ENCODE assay signal across 1 cellular context in genomic region chr15:43169888-43170287, GRCh38.
TF ChIP-seq lines count a peak whose summit lies in the region.

No MANE protein-coding gene starts in this region.

TF ChIP-seq in K562, 482 proteins besides CTCF, POLR2A, EP300 and RAD21 (continued from another document and continues in another):
- TF ChIP-seq KLF10 (CRISPR knock-in tag; IDR thresholded peaks at IDR 0.05): no peak
- TF ChIP-seq ZNF57 (CRISPR knock-in tag; IDR thresholded peaks at IDR 0.05): no peak
- TF ChIP-seq ZNF77 (CRISPR knock-in tag; IDR thresholded peaks at IDR 0.05): no peak
- TF ChIP-seq POLR2H (tag; IDR thresholded peaks at IDR 0.05; ENCODE audit: low read depth): no peak
- TF ChIP-seq ATF2 (CRISPR knock-in tag; IDR thresholded peaks at IDR 0.05): no peak
- TF ChIP-seq KDM4B (IDR thresholded peaks at IDR 0.05; ENCODE audit: borderline replicate concordance in 2 of 2, low read depth in 1 of 2): no peak
- no peak for TF ChIP-seq HNRNPH1 (optimal IDR thresholded peaks at IDR 0.05; ENCODE audit: low read depth, low read length)
- TF ChIP-seq ZNF24 (IDR thresholded peaks at IDR 0.05): no peak
- TF ChIP-seq HNRNPL (IDR thresholded peaks at IDR 0.05; ENCODE audit: low read depth, low read length): no peak
- TF ChIP-seq HMGN3 (IDR thresholded peaks at IDR 0.05; ENCODE audit: borderline replicate concordance, extremely low read depth, insufficient read length, low read depth, low read length): no peak
- TF ChIP-seq ZBTB1 (CRISPR knock-in tag; IDR thresholded peaks at IDR 0.05; ENCODE audit: borderline replicate concordance, low read depth): no peak
- TF ChIP-seq GATA2 (CRISPR knock-in tag; IDR thresholded peaks at IDR 0.05): no peak
- no peak for TF ChIP-seq BRCA1 (IDR thresholded peaks at IDR 0.05)
- TF ChIP-seq BRCA1 (CRISPR knock-in tag; IDR thresholded peaks at IDR 0.05): no peak
- TF ChIP-seq NFATC3 (IDR thresholded peaks at IDR 0.05): no peak
- TF ChIP-seq MCM7 (IDR thresholded peaks at IDR 0.05): no peak
- no peak for TF ChIP-seq ZFP1 (CRISPR knock-in tag; IDR thresholded peaks at IDR 0.05)
- TF ChIP-seq TBL1XR1 (IDR thresholded peaks at IDR 0.05; ENCODE audit: low read length in 2 of 2): 0 out of 4 replicates have a peak, but pooled peaks of 1 of the 2 experiments have one; percentile 40
- no peak for TF ChIP-seq KAT8 (IDR thresholded peaks at IDR 0.05; ENCODE audit: low read depth)
- TF ChIP-seq ZNF586 (CRISPR knock-in tag; conservative IDR thresholded peaks at IDR 0.05): no peak
- TF ChIP-seq, protein P1, sequence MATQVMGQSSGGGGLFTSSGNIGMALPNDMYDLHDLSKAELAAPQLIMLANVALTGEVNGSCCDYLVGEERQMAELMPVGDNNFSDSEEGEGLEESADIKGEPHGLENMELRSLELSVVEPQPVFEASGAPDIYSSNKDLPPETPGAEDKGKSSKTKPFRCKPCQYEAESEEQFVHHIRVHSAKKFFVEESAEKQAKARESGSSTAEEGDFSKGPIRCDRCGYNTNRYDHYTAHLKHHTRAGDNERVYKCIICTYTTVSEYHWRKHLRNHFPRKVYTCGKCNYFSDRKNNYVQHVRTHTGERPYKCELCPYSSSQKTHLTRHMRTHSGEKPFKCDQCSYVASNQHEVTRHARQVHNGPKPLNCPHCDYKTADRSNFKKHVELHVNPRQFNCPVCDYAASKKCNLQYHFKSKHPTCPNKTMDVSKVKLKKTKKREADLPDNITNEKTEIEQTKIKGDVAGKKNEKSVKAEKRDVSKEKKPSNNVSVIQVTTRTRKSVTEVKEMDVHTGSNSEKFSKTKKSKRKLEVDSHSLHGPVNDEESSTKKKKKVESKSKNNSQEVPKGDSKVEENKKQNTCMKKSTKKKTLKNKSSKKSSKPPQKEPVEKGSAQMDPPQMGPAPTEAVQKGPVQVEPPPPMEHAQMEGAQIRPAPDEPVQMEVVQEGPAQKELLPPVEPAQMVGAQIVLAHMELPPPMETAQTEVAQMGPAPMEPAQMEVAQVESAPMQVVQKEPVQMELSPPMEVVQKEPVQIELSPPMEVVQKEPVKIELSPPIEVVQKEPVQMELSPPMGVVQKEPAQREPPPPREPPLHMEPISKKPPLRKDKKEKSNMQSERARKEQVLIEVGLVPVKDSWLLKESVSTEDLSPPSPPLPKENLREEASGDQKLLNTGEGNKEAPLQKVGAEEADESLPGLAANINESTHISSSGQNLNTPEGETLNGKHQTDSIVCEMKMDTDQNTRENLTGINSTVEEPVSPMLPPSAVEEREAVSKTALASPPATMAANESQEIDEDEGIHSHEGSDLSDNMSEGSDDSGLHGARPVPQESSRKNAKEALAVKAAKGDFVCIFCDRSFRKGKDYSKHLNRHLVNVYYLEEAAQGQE (CRISPR knock-in tag; IDR thresholded peaks at IDR 0.05; ENCODE audit: low read depth): no peak
- TF ChIP-seq MEIS2 (IDR thresholded peaks at IDR 0.05; ENCODE audit: partially characterized antibody): peak; percentile 99
- TF ChIP-seq BCL6 (CRISPR knock-in tag; IDR thresholded peaks at IDR 0.05): no peak
- TF ChIP-seq, protein P2, sequence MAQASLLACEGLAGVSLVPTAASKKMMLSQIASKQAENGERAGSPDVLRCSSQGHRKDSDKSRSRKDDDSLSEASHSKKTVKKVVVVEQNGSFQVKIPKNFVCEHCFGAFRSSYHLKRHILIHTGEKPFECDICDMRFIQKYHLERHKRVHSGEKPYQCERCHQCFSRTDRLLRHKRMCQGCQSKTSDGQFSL (CRISPR knock-in tag; IDR thresholded peaks at IDR 0.05): no peak
- TF ChIP-seq, protein P2 (tag; IDR thresholded peaks at IDR 0.05): no peak
- TF ChIP-seq ZNF551 (CRISPR knock-in tag; IDR thresholded peaks at IDR 0.05): no peak
- TF ChIP-seq NELFE (IDR thresholded peaks at IDR 0.05; ENCODE audit: insufficient read depth, insufficient read length): no peak
- no peak for TF ChIP-seq PHB (CRISPR knock-in tag; IDR thresholded peaks at IDR 0.05)
- TF ChIP-seq ATF7 (IDR thresholded peaks at IDR 0.05): 0 out of 2 replicates have a peak, but pooled peaks have one; percentile 20
- TF ChIP-seq CBFA2T2 (conservative IDR thresholded peaks at IDR 0.05): peak; percentile 49
- TF ChIP-seq SIN3A (IDR thresholded peaks at IDR 0.05; ENCODE audit: borderline replicate concordance in 2 of 2, control insufficient read depth in 1 of 2, low read depth in 2 of 2, low read length in 2 of 2): no peak
- no peak for TF ChIP-seq USF2 (CRISPR knock-in tag; IDR thresholded peaks at IDR 0.05)
- no peak for TF ChIP-seq MEF2A (IDR thresholded peaks at IDR 0.05; ENCODE audit: control insufficient read depth, low read depth, low read length)
- no peak for TF ChIP-seq COPS2 (conservative IDR thresholded peaks at IDR 0.05)
- TF ChIP-seq ESRRA (IDR thresholded peaks at IDR 0.05; ENCODE audit: borderline replicate concordance, low read depth): no peak
- no peak for TF ChIP-seq MIER1 (IDR thresholded peaks at IDR 0.05; ENCODE audit: low read depth)
- TF ChIP-seq POLR3G (IDR thresholded peaks at IDR 0.05; ENCODE audit: extremely low read depth, insufficient read length, insufficient replicate concordance): no peak
- no peak for TF ChIP-seq BCOR (IDR thresholded peaks at IDR 0.05)
- TF ChIP-seq ZNF12 (CRISPR knock-in tag; IDR thresholded peaks at IDR 0.05): no peak
- TF ChIP-seq, protein P3, sequence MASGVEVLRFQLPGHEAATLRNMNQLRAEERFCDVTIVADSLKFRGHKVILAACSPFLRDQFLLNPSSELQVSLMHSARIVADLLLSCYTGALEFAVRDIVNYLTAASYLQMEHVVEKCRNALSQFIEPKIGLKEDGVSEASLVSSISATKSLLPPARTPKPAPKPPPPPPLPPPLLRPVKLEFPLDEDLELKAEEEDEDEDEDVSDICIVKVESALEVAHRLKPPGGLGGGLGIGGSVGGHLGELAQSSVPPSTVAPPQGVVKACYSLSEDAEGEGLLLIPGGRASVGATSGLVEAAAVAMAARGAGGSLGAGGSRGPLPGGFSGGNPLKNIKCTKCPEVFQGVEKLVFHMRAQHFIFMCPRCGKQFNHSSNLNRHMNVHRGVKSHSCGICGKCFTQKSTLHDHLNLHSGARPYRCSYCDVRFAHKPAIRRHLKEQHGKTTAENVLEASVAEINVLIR (CRISPR knock-in tag; IDR thresholded peaks at IDR 0.05): no peak
- no peak for TF ChIP-seq SRSF1 (IDR thresholded peaks at IDR 0.05; ENCODE audit: low read depth, low read length)
- TF ChIP-seq ZNF717 (CRISPR knock-in tag; IDR thresholded peaks at IDR 0.05): no peak
- TF ChIP-seq MITF (IDR thresholded peaks at IDR 0.05): 0 out of 2 replicates have a peak, but pooled peaks have one; percentile 17
- TF ChIP-seq ZZZ3 (IDR thresholded peaks at IDR 0.05): no peak
- no peak for TF ChIP-seq FOXP4 (CRISPR knock-in tag; IDR thresholded peaks at IDR 0.05; ENCODE audit: borderline replicate concordance)
- TF ChIP-seq TEAD4 (IDR thresholded peaks at IDR 0.05; ENCODE audit: low read length): peak; percentile 82
- TF ChIP-seq TEAD4 (CRISPR knock-in tag; IDR thresholded peaks at IDR 0.05; ENCODE audit: borderline replicate concordance): no peak
- TF ChIP-seq, protein P4, sequence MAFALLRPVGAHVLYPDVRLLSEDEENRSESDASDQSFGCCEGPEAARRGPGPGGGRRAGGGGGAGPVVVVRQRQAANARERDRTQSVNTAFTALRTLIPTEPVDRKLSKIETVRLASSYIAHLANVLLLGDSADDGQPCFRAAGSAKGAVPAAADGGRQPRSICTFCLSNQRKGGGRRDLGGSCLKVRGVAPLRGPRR (CRISPR knock-in tag; IDR thresholded peaks at IDR 0.05): no peak
- no peak for TF ChIP-seq OTX1 (CRISPR knock-in tag; IDR thresholded peaks at IDR 0.05)
- no peak for TF ChIP-seq BRD4 (IDR thresholded peaks at IDR 0.05)
- TF ChIP-seq, protein P5, sequence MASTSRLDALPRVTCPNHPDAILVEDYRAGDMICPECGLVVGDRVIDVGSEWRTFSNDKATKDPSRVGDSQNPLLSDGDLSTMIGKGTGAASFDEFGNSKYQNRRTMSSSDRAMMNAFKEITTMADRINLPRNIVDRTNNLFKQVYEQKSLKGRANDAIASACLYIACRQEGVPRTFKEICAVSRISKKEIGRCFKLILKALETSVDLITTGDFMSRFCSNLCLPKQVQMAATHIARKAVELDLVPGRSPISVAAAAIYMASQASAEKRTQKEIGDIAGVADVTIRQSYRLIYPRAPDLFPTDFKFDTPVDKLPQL (IDR thresholded peaks at IDR 0.05; ENCODE audit: extremely low read depth, insufficient read length): no peak
- TF ChIP-seq, protein P6, sequence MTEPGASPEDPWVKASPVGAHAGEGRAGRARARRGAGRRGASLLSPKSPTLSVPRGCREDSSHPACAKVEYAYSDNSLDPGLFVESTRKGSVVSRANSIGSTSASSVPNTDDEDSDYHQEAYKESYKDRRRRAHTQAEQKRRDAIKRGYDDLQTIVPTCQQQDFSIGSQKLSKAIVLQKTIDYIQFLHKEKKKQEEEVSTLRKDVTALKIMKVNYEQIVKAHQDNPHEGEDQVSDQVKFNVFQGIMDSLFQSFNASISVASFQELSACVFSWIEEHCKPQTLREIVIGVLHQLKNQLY (CRISPR knock-in tag; conservative IDR thresholded peaks at IDR 0.05): no peak
- TF ChIP-seq CHCHD3 (CRISPR knock-in tag; IDR thresholded peaks at IDR 0.05): no peak
- no peak for TF ChIP-seq MED1 (CRISPR knock-in tag; IDR thresholded peaks at IDR 0.05; ENCODE audit: borderline replicate concordance)
- no peak for TF ChIP-seq DLX4 (CRISPR knock-in tag; IDR thresholded peaks at IDR 0.05)
- no peak for TF ChIP-seq FOXJ3 (CRISPR knock-in tag; IDR thresholded peaks at IDR 0.05)
